In genomic region chr4:153488719-153489384, GRCh38 we compare ENCODE assay signal across 8 cellular contexts. TPM values are rescaled to one million over a fixed set of nuclear protein-coding genes. Genes with fewer than 3 reads are reported as not detected.
DNase-seq lines count a peak whose midpoint lies in the region; ATAC-seq and TF ChIP-seq lines count a peak whose summit lies in the region.

No MANE protein-coding gene starts in this region.

- ATAC-seq in HG03095 (IDR thresholded peaks at IDR 0.05; ENCODE audit: unreplicated experiment) (peak; percentile 26), activated B cell treated with CpG ODN at 0.5 μM for 24 hours (ENCODE audit: low read depth) (peak; percentile 3), Right ventricle myocardium superior (ENCODE audit: poor library complexity) (peak; percentile 72)

- H3K4me1 Mint-ChIP-seq in activated naive CD4-positive, alpha-beta T cell treated with anti-CD3 and anti-CD28 coated beads for 36 hours (ENCODE audit: low read depth), result peaks cover 80% of the 10 kb centered on the region
- peaks cover 87% of the 10 kb centered on the region for H3K4me1 Mint-ChIP-seq in activated B cell treated with CpG ODN at 0.5 μM for 24 hours
- peaks cover 91% of the 10 kb centered on the region for H3K4me1 Mint-ChIP-seq in stimulated activated naive CD8-positive, alpha-beta T cell treated with anti-CD3 and anti-CD28 coated beads, Interleukin-15, Interleukin-2, amounts not matched to agents 100 ng/mL and 50 ng/mL, for 24 hours (ENCODE audit: low read depth)

- H3K36me3 Mint-ChIP-seq in activated naive CD4-positive, alpha-beta T cell treated with anti-CD3 and anti-CD28 coated beads for 36 hours (ENCODE audit: low read depth), result peaks cover 21% of the 10 kb centered on the region
- peaks cover 44% of the 10 kb centered on the region for H3K36me3 Mint-ChIP-seq in activated B cell treated with CpG ODN at 0.5 μM for 24 hours (ENCODE audit: low read depth)
- peaks cover 40% of the 10 kb centered on the region for H3K36me3 Mint-ChIP-seq in stimulated activated naive CD8-positive, alpha-beta T cell treated with anti-CD3 and anti-CD28 coated beads, Interleukin-15, Interleukin-2, amounts not matched to agents 100 ng/mL and 50 ng/mL, for 24 hours (ENCODE audit: low read depth)

- H3K9me3 Mint-ChIP-seq in activated naive CD4-positive, alpha-beta T cell treated with anti-CD3 and anti-CD28 coated beads for 36 hours, result no peaks in the 10 kb centered on the region
- H3K9me3 Mint-ChIP-seq in activated B cell treated with CpG ODN at 0.5 μM for 24 hours, result no peaks in the 10 kb centered on the region
- H3K9me3 Mint-ChIP-seq in stimulated activated naive CD8-positive, alpha-beta T cell treated with anti-CD3 and anti-CD28 coated beads, Interleukin-15, Interleukin-2, amounts not matched to agents 100 ng/mL and 50 ng/mL, for 24 hours, result no peaks in the 10 kb centered on the region

- H3K27ac Mint-ChIP-seq in activated naive CD4-positive, alpha-beta T cell treated with anti-CD3 and anti-CD28 coated beads for 36 hours, result peak overlapping the region; percentile 95
- H3K27ac Mint-ChIP-seq in activated B cell treated with CpG ODN at 0.5 μM for 24 hours, result peak overlapping the region; percentile 92
- peak overlapping the region; percentile 98 for H3K27ac Mint-ChIP-seq in stimulated activated naive CD8-positive, alpha-beta T cell treated with anti-CD3 and anti-CD28 coated beads, Interleukin-15, Interleukin-2, amounts not matched to agents 100 ng/mL and 50 ng/mL, for 24 hours

- CTCF ChIA-PET in activated naive CD4-positive, alpha-beta T cell treated with anti-CD3 and anti-CD28 coated beads for 36 hours (lab: Charles Lee), result interaction anchor here (0.5 to 4.2 kb wide), 7 partner anchors 9 to 141 kb away, joined by 3 to 20 read pairs (median 8); no protein-coding TSS in a partner anchor
- CTCF ChIA-PET in activated B cell treated with CpG ODN at 0.5 μM for 24 hours (lab: Charles Lee), result interaction anchor here (1.0 to 1.5 kb wide), 4 partner anchors 20 to 86 kb away, joined by 3 to 4 read pairs (median 4); partner anchors contain the start of gene TMEM131L

- peak overlapping the region; percentile 69 for H3K4me3 Mint-ChIP-seq in activated naive CD4-positive, alpha-beta T cell treated with anti-CD3 and anti-CD28 coated beads for 36 hours
- peak overlapping the region; percentile 78 for H3K4me3 Mint-ChIP-seq in activated B cell treated with CpG ODN at 0.5 μM for 24 hours
- peak overlapping the region; percentile 82 for H3K4me3 Mint-ChIP-seq in stimulated activated naive CD8-positive, alpha-beta T cell treated with anti-CD3 and anti-CD28 coated beads, Interleukin-15, Interleukin-2, amounts not matched to agents 100 ng/mL and 50 ng/mL, for 24 hours

- DNase-seq in activated naive CD4-positive, alpha-beta T cell treated with anti-CD3 and anti-CD28 coated beads for 36 hours, result peak; percentile 48
- DNase-seq in activated naive CD4-positive, alpha-beta T cell treated with Interleukin-2 at 50 U/mL for 16 hours, result no peak
- DNase-seq in activated B cell treated with CpG ODN at 0.5 μM for 24 hours (no peak), Right ventricle myocardium superior (peak; percentile 74), SKM-1 treated with dmso at 0.1 percent for 144 hours (lab: John Stamatoyannopoulos, UW; ENCODE audit: unreplicated experiment) (no peak), DMS53 treated with DMSO at 0.1 percent for 48 hours (lab: John Stamatoyannopoulos, UW; ENCODE audit: unreplicated experiment) (no peak)

- intact Hi-C loops in activated naive CD4-positive, alpha-beta T cell treated with anti-CD3 and anti-CD28 coated beads for 36 hours (cut with micrococcal nuclease), result loop anchor here (1.0 to 5.0 kb wide), 8 partner anchors 8 to 337 kb away; no protein-coding TSS in a partner anchor
- intact Hi-C loops in activated B cell treated with CpG ODN at 0.5 μM for 24 hours (cut with micrococcal nuclease), result loop anchor here (1.0 to 2.0 kb wide), 9 partner anchors 9 to 144 kb away; partner anchors contain the start of gene MND1
- intact Hi-C loops in Right ventricle myocardium superior (cut with DNase I), result no loop called here

- no peaks in the 10 kb centered on the region for H3K27me3 Mint-ChIP-seq in activated naive CD4-positive, alpha-beta T cell treated with anti-CD3 and anti-CD28 coated beads for 36 hours (ENCODE audit: low read depth)
- H3K27me3 Mint-ChIP-seq in activated B cell treated with CpG ODN at 0.5 μM for 24 hours, result no peaks in the 10 kb centered on the region
- H3K27me3 Mint-ChIP-seq in stimulated activated naive CD8-positive, alpha-beta T cell treated with anti-CD3 and anti-CD28 coated beads, Interleukin-15, Interleukin-2, amounts not matched to agents 100 ng/mL and 50 ng/mL, for 24 hours, result no peaks in the 10 kb centered on the region

- POLR2A ChIA-PET in activated B cell treated with CpG ODN at 0.5 μM for 24 hours (lab: Charles Lee), result interaction anchor here (0.5 to 5.1 kb wide), 12 partner anchors 8 to 85 kb away, joined by 3 to 103 read pairs (median 5); partner anchors contain the start of gene TMEM131L

- no peak for TF ChIP-seq CTCF in activated B cell treated with CpG ODN at 0.5 μM for 24 hours (IDR thresholded peaks at IDR 0.05)

RNA-seq across cellular contexts. Expression of gene TMEM131L, which starts 22.7 kb away (rescaled TPM):
- total RNA-seq in activated naive CD4-positive, alpha-beta T cell treated with anti-CD3 and anti-CD28 coated beads for 36 hours, result 10 to 100 TPM; 37.6 to 41.6 TPM
- 170 and 193 TPM in 2 replicates for total RNA-seq in activated B cell treated with CpG ODN at 0.5 μM for 24 hours
- total RNA-seq in Right ventricle myocardium superior, result 13.7 TPM

Comparison
In these comparisons a context has a peak if more than half of its experiments do, and no peak if none do; other contexts are left out.
1. DNase-seq: peak in activated naive CD4-positive, alpha-beta T cell treated with anti-CD3 and anti-CD28 coated beads for 36 hours (single experiment) and Right ventricle myocardium superior (single experiment); none in activated naive CD4-positive, alpha-beta T cell treated with Interleukin-2 at 50 U/mL for 16 hours (single experiment), activated B cell treated with CpG ODN at 0.5 μM for 24 hours (single experiment), SKM-1 treated with dmso at 0.1 percent for 144 hours (single experiment) and DMS53 treated with DMSO at 0.1 percent for 48 hours (single experiment).
2. ATAC-seq: peak in every context shown above with its lines; median percentile 72 in Right ventricle myocardium superior; 26 in HG03095; 3 in activated B cell treated with CpG ODN at 0.5 μM for 24 hours.
3. Peak in every context shown above with its lines, with median percentiles within 50 percentile points of each other: H3K27ac Mint-ChIP-seq and H3K4me3 Mint-ChIP-seq.